13 cellular contexts compared by ENCODE assay signal in genomic region chr10:110634527-110635209, GRCh38. TPM values are rescaled to one million over a fixed set of nuclear protein-coding genes. Genes with fewer than 3 reads are reported as not detected.
A peak's percentile ranks its signal among the peaks of the same experiment; 100 is the strongest.
DNase-seq lines count a peak whose midpoint lies in the region; ATAC-seq and TF ChIP-seq lines count a peak whose summit lies in the region.
"Had no signal": no experiment of that assay in that cellular context is flagged by ENCODE, and none has a peak within 500 bp of the region (broad histone marks: within the 10 kb centered on the region; RNA-seq: fewer than 3 reads in every experiment).

No MANE protein-coding gene starts in this region.

- no peak overlapping the region for H3K4me3 Mint-ChIP-seq in Calu3 (ENCODE audit: low read depth, unreplicated experiment)
- no peak overlapping the region for H3K4me3 Mint-ChIP-seq in activated naive CD8-positive, alpha-beta T cell treated with anti-CD3 and anti-CD28 coated beads for 36 hours
- H3K4me3 Mint-ChIP-seq: central memory CD8-positive, alpha-beta T cell; type B pancreatic cell; WTC11 had no signal

- ATAC-seq in HG03469 (IDR thresholded peaks at IDR 0.05; ENCODE audit: unreplicated experiment) (no peak), HG03460 (IDR thresholded peaks at IDR 0.05; ENCODE audit: unreplicated experiment) (no peak)
- ATAC-seq: WTC11 had no signal

- H3K27ac Mint-ChIP-seq in Calu3 (ENCODE audit: unreplicated experiment) = no peak overlapping the region
- no peak overlapping the region for H3K27ac Mint-ChIP-seq in activated naive CD8-positive, alpha-beta T cell treated with anti-CD3 and anti-CD28 coated beads for 36 hours
- H3K27ac Mint-ChIP-seq: type B pancreatic cell, WTC11 had no signal

- no peaks in the 10 kb centered on the region for H3K27me3 Mint-ChIP-seq in Calu3 (ENCODE audit: unreplicated experiment)
- peaks cover 30% of the 10 kb centered on the region for H3K27me3 Mint-ChIP-seq in activated naive CD8-positive, alpha-beta T cell treated with anti-CD3 and anti-CD28 coated beads for 36 hours

- H3K9me3 Mint-ChIP-seq in Calu3 (ENCODE audit: low read depth, unreplicated experiment) = no peaks in the 10 kb centered on the region
- H3K9me3 Mint-ChIP-seq in activated naive CD8-positive, alpha-beta T cell treated with anti-CD3 and anti-CD28 coated beads for 36 hours = no peaks in the 10 kb centered on the region
- H3K9me3 Mint-ChIP-seq: central memory CD8-positive, alpha-beta T cell; type B pancreatic cell; WTC11 had no signal

- DNase-seq in Calu3 = peak; percentile 56
- peak; percentile 59 for DNase-seq in NCI-H1092 treated with DMSO at 0.1 percent for 48 hours (lab: John Stamatoyannopoulos, UW)
- peak; percentile 28 for DNase-seq in SK-MEL-5 (ENCODE audit: low read depth, low spot score)
- peak; percentile 89 for DNase-seq in left kidney (ENCODE audit: low read depth, low spot score)
- no peak for DNase-seq in activated effector memory CD4-positive, alpha-beta T cell treated with anti-CD3 and anti-CD28 coated beads, Interleukin-2, amount 50 U/mL, for 16 hours
- no peak for DNase-seq in activated naive CD8-positive, alpha-beta T cell treated with anti-CD3 and anti-CD28 coated beads for 36 hours
- DNase-seq: HCEC 1CT, ovary had no signal

- in situ Hi-C loops in SK-MEL-5 (cut with HindIII; ENCODE audit: low pct_unique_long_range_greater_than_20kb, low sequenced_read_pairs) = no loop called here

- intact Hi-C loops in Calu3 (cut with micrococcal nuclease; ENCODE audit: unreplicated experiment) = no loop called here

- no peak for TF ChIP-seq CTCF in Calu3 (IDR thresholded peaks at IDR 0.05; ENCODE audit: unreplicated experiment)

- BruUV-seq in Calu3 (replicated peaks; lab: Mats Ljungman, UMichigan) = no TSS peak

- no peaks in the 10 kb centered on the region for H3K36me3 Mint-ChIP-seq in Calu3 (ENCODE audit: insufficient read depth, unreplicated experiment)
- H3K36me3 Mint-ChIP-seq in activated naive CD8-positive, alpha-beta T cell treated with anti-CD3 and anti-CD28 coated beads for 36 hours = no peaks in the 10 kb centered on the region
- H3K36me3 Mint-ChIP-seq: type B pancreatic cell, WTC11 had no signal

- CTCF ChIA-PET in Calu3 (lab: Charles Lee) = no interaction called here

- H3K4me1 Mint-ChIP-seq in Calu3 (ENCODE audit: low read depth, unreplicated experiment) = peaks cover 7% of the 10 kb centered on the region
- no peaks in the 10 kb centered on the region for H3K4me1 Mint-ChIP-seq in activated naive CD8-positive, alpha-beta T cell treated with anti-CD3 and anti-CD28 coated beads for 36 hours
- H3K4me1 Mint-ChIP-seq: central memory CD8-positive, alpha-beta T cell had no signal

RNA-seq across cellular contexts. Expression of gene RBM20, which starts 9.5 kb away (rescaled TPM):
- 0.07 TPM in 1 of 2 replicates, not detected in the other for total RNA-seq in Calu3 (2022)
- 1.0 and 1.2 TPM in 2 replicates for total RNA-seq in SK-MEL-5 (2014; rRNA removed; shearing (Covaris generic))
- 1.2 and 2.0 TPM in 2 replicates for polyA plus RNA-seq in SK-MEL-5 (2015; cell fraction: cytosol; rRNA removed)
- 4.0 and 6.3 TPM in 2 replicates for polyA plus RNA-seq in SK-MEL-5 (2015; cell fraction: nucleus; rRNA removed)
- under 1 TPM; 0.42 to 0.45 TPM for total RNA-seq in activated naive CD8-positive, alpha-beta T cell treated with anti-CD3 and anti-CD28 coated beads for 36 hours

Comparison
In these comparisons a context has a peak if more than half of its experiments do, and no peak if none do; other contexts are left out.
1. DNase-seq: peak in Calu3 (single experiment), NCI-H1092 treated with DMSO at 0.1 percent for 48 hours (single experiment), SK-MEL-5 (single experiment) and left kidney (single experiment); none in activated effector memory CD4-positive, alpha-beta T cell treated with anti-CD3 and anti-CD28 coated beads, Interleukin-2, amount 50 U/mL, for 16 hours (single experiment) and activated naive CD8-positive, alpha-beta T cell treated with anti-CD3 and anti-CD28 coated beads for 36 hours (single experiment).